Comparison of ENCODE assay signal across 8 cellular contexts in genomic region chr9:99221623-99222415, GRCh38. TPM values are rescaled to one million over a fixed set of nuclear protein-coding genes. Genes with fewer than 3 reads are reported as not detected.
A peak's percentile ranks its signal among the peaks of the same experiment; 100 is the strongest.
DNase-seq lines count a peak whose midpoint lies in the region; ATAC-seq and TF ChIP-seq lines count a peak whose summit lies in the region.

Gene ALG2, minus strand, starts transcription at chr9:99221942. Its CDS starts 48 bp downstream, at chr9:99221894.
Gene SEC61B, plus strand, starts transcription at chr9:99222282. Its CDS starts 82 bp downstream, at chr9:99222364.

- H3K36me3 ChIP-seq in spleen = peaks cover 0 to 55% (median 19%) of the 10 kb centered on the region in 6 donors

- ATAC-seq in HG03196 (IDR thresholded peaks at IDR 0.05; ENCODE audit: unreplicated experiment) = peak; percentile 91

- 0% methylated on average over 12 to 69 of the region's 69 CpGs for WGBS in spleen, 5 donors

- H3K4me1 ChIP-seq in spleen = peaks cover 43 to 90% (median 77%) of the 10 kb centered on the region in 6 donors

- H3K27ac ChIP-seq in spleen = peak within 1 kb of the TSS; percentile 89 to 98 (median 94)

- peak; percentile 98 for DNase-seq in AG08395 (ENCODE audit: low spot score)
- peak; percentile 95 for DNase-seq in NCI-H345 (lab: John Stamatoyannopoulos, UW)
- DNase-seq in activated CD4-positive, CD25-positive, alpha-beta regulatory T cell (lab: John Stamatoyannopoulos, UW) = peak; percentile 80 to 91 (median 87)
- DNase-seq in central memory CD4-positive, alpha-beta T cell = peak; percentile 92
- peak; percentile 92 for DNase-seq in inferior parietal cortex (ENCODE audit: extremely low spot score)
- peak; percentile 98 for DNase-seq in spleen

- peak within 1 kb of the TSS; percentile 74 to 98 (median 87) for H3K4me3 ChIP-seq in spleen

- peak in 6 of 11 experiments; percentile 11 to 28 (median 18) for TF ChIP-seq CTCF in spleen (IDR thresholded peaks at IDR 0.05 in 8 of 11, conservative IDR thresholded peaks at IDR 0.05 in 3 of 11)

- in situ Hi-C loops in GM18951 (cut with MboI; ENCODE audit: low sequenced_read_pairs, unreplicated experiment) = no loop called here

- no peaks in the 10 kb centered on the region for H3K9me3 ChIP-seq in spleen

- intact Hi-C loops in spleen (cut with DNase I; ENCODE audit: low total_unique reads) = no loop called here

- H3K27me3 ChIP-seq in spleen (replicated peaks in 1 of 7) = no peaks in the 10 kb centered on the region

- peak; percentile 97 for TF ChIP-seq POLR2A in GM18951 (IDR thresholded peaks at IDR 0.05; ENCODE audit: extremely low read depth, insufficient read depth, insufficient read length)
- TF ChIP-seq POLR2A in spleen (IDR thresholded peaks at IDR 0.05) = peak; percentile 20 to 91 (median 73)

RNA-seq across cellular contexts. Expression of gene ALG2, which starts in this region (rescaled TPM):
- 10 to 100 TPM; 24.6 to 39.5 (median 27.2) TPM for total RNA-seq in spleen
- 10 to 100 TPM; 15.4 to 17.7 (median 16.9) TPM for polyA plus RNA-seq in spleen

RNA-seq across cellular contexts. Expression of gene SEC61B, which starts in this region (rescaled TPM):
- total RNA-seq in spleen = 100 to 1,000 TPM in 1 of 7 donors, 10 to 100 TPM in 6; 70.4 to 147 (median 86.9) TPM
- 100 to 1,000 TPM; 175 to 244 (median 244) TPM for polyA plus RNA-seq in spleen

Comparison
In these comparisons a context has a peak if more than half of its experiments do, and no peak if none do; other contexts are left out.
1. Peak in every context shown above with its lines: DNase-seq, ATAC-seq, H3K4me3 ChIP-seq and H3K27ac ChIP-seq.